In the genomic region with DNA sequence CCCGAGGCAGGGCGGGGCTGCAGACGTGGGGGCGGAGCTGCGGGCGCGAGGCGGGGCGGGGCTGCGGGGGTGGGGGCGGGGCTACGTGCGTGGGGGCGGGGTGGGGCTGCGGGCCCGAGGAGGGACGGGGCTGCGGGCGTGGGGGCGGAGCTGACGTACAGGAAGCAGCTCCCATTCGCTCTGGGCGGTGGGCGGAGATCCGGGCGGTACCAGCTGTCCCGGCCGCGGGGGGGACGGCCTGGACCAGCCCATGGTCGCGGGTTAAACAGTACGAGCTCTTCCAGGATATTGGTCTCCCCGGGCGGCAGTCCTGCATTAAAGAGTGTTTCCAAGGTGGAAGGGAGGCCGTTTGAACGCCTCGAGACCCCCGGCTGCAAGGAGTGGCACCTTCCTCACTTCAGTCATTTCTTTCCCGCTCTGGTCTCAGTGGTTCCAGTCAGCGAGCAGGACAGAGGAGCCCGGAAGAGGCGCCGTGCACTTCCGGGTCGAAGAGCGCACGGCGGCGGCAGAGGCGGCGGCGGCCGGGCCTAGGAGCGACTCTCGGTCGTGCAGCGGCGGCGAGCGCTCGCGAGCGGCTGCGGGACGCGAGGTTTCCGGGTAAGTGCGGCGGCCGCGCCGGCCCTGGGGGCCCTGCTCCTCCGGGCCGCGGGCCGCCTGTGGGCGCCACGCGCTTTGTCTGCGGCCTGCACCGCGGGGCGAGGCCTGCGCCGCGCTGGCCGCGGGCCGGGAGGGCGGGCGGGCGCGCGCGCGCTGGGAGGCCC, we compare ENCODE assay signal across 1 cellular context.
TF ChIP-seq lines count a peak whose summit lies in the region.

A gene with protein sequence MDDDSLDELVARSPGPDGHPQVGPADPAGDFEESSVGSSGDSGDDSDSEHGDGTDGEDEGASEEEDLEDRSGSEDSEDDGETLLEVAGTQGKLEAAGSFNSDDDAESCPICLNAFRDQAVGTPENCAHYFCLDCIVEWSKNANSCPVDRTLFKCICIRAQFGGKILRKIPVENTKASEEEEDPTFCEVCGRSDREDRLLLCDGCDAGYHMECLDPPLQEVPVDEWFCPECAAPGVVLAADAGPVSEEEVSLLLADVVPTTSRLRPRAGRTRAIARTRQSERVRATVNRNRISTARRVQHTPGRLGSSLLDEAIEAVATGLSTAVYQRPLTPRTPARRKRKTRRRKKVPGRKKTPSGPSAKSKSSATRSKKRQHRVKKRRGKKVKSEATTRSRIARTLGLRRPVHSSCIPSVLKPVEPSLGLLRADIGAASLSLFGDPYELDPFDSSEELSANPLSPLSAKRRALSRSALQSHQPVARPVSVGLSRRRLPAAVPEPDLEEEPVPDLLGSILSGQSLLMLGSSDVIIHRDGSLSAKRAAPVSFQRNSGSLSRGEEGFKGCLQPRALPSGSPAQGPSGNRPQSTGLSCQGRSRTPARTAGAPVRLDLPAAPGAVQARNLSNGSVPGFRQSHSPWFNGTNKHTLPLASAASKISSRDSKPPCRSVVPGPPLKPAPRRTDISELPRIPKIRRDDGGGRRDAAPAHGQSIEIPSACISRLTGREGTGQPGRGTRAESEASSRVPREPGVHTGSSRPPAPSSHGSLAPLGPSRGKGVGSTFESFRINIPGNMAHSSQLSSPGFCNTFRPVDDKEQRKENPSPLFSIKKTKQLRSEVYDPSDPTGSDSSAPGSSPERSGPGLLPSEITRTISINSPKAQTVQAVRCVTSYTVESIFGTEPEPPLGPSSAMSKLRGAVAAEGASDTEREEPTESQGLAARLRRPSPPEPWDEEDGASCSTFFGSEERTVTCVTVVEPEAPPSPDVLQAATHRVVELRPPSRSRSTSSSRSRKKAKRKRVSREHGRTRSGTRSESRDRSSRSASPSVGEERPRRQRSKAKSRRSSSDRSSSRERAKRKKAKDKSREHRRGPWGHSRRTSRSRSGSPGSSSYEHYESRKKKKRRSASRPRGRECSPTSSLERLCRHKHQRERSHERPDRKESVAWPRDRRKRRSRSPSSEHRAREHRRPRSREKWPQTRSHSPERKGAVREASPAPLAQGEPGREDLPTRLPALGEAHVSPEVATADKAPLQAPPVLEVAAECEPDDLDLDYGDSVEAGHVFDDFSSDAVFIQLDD (N-terminal part only) (plus strand): TSS at position 475 of the 761 bp plus-strand sequence. CDS start 5,043 bp downstream, outside the sequence.

TF ChIP-seq in HEK293, 187 proteins besides CTCF, POLR2A, EP300 and RAD21 (continued from another document and continues in another):
- TF ChIP-seq TCF7L2 (IDR thresholded peaks at IDR 0.05; ENCODE audit: borderline replicate concordance, low read depth, low read length): peak; percentile 54; the same call in 1 of the 2 replicates
- no peak for TF ChIP-seq ZNF544 (tag by site-specific recombination; IDR thresholded peaks at IDR 0.05)
- TF ChIP-seq ZNF292 (tag by site-specific recombination; IDR thresholded peaks at IDR 0.05; ENCODE audit: borderline replicate concordance, low read depth): no peak
- no peak for TF ChIP-seq ZNF701 (tag by site-specific recombination; IDR thresholded peaks at IDR 0.05)
- no peak for TF ChIP-seq ZNF146 (tag by site-specific recombination; IDR thresholded peaks at IDR 0.05)
- peak; percentile 57 for TF ChIP-seq ZEB2 (tag by site-specific recombination; IDR thresholded peaks at IDR 0.05)
- peak; percentile 46; the same call in 1 of the 2 replicates for TF ChIP-seq ZSCAN30 (tag by site-specific recombination; IDR thresholded peaks at IDR 0.05)
- TF ChIP-seq SALL2 (tag by site-specific recombination; IDR thresholded peaks at IDR 0.05; ENCODE audit: borderline replicate concordance): no peak
- peak; percentile 74 for TF ChIP-seq SP2 (tag by site-specific recombination; IDR thresholded peaks at IDR 0.05)
- TF ChIP-seq ZNF138 (tag by site-specific recombination; IDR thresholded peaks at IDR 0.05; ENCODE audit: borderline replicate concordance): no peak
- TF ChIP-seq, protein P1, sequence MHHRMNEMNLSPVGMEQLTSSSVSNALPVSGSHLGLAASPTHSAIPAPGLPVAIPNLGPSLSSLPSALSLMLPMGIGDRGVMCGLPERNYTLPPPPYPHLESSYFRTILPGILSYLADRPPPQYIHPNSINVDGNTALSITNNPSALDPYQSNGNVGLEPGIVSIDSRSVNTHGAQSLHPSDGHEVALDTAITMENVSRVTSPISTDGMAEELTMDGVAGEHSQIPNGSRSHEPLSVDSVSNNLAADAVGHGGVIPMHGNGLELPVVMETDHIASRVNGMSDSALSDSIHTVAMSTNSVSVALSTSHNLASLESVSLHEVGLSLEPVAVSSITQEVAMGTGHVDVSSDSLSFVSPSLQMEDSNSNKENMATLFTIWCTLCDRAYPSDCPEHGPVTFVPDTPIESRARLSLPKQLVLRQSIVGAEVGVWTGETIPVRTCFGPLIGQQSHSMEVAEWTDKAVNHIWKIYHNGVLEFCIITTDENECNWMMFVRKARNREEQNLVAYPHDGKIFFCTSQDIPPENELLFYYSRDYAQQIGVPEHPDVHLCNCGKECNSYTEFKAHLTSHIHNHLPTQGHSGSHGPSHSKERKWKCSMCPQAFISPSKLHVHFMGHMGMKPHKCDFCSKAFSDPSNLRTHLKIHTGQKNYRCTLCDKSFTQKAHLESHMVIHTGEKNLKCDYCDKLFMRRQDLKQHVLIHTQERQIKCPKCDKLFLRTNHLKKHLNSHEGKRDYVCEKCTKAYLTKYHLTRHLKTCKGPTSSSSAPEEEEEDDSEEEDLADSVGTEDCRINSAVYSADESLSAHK (tag by site-specific recombination; IDR thresholded peaks at IDR 0.05): 0 out of 2 replicates have a peak, but pooled peaks have one; percentile 41
- TF ChIP-seq RBAK (tag by site-specific recombination; IDR thresholded peaks at IDR 0.05): no peak
- TF ChIP-seq ZNF530 (tag by site-specific recombination; IDR thresholded peaks at IDR 0.05; ENCODE audit: low read depth): no peak
- no peak for TF ChIP-seq ZNF19 (tag by site-specific recombination; IDR thresholded peaks at IDR 0.05; ENCODE audit: low read depth)
- TF ChIP-seq KLF7 (tag by site-specific recombination; IDR thresholded peaks at IDR 0.05; ENCODE audit: borderline replicate concordance): peak; percentile 43; the same call in 1 of the 2 replicates
- TF ChIP-seq SP3 (tag by site-specific recombination; IDR thresholded peaks at IDR 0.05): peak; percentile 89
- TF ChIP-seq, protein P2, sequence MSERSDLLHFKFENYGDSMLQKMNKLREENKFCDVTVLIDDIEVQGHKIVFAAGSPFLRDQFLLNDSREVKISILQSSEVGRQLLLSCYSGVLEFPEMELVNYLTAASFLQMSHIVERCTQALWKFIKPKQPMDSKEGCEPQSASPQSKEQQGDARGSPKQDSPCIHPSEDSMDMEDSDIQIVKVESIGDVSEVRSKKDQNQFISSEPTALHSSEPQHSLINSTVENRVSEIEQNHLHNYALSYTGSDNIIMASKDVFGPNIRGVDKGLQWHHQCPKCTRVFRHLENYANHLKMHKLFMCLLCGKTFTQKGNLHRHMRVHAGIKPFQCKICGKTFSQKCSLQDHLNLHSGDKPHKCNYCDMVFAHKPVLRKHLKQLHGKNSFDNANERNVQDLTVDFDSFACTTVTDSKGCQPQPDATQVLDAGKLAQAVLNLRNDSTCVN (tag by site-specific recombination; optimal IDR thresholded peaks at IDR 0.05): peak; percentile 18
- TF ChIP-seq, protein P3, sequence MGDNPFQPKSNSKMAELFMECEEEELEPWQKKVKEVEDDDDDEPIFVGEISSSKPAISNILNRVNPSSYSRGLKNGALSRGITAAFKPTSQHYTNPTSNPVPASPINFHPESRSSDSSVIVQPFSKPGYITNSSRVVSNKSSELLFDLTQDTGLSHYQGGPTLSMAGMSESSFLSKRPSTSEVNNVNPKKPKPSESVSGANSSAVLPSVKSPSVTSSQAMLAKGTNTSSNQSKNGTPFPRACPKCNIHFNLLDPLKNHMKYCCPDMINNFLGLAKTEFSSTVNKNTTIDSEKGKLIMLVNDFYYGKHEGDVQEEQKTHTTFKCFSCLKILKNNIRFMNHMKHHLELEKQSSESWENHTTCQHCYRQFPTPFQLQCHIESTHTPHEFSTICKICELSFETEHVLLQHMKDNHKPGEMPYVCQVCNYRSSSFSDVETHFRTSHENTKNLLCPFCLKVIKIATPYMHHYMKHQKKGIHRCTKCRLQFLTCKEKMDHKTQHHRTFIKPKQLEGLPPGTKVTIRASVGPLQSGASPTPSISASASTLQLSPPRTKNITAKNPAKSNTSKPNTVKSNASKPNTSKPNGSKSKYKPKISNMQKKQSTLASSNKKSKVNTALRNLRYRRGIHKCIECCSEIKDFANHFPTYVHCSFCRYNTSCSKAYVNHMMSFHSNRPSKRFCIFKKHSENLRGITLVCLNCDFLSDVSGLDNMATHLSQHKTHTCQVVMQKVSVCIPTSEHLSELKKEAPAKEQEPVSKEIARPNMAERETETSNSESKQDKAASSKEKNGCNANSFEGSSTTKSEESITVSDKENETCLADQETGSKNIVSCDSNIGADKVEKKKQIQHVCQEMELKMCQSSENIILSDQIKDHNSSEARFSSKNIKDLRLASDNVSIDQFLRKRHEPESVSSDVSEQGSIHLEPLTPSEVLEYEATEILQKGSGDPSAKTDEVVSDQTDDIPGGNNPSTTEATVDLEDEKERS (tag by site-specific recombination; IDR thresholded peaks at IDR 0.05): no peak
- TF ChIP-seq, protein P4, sequence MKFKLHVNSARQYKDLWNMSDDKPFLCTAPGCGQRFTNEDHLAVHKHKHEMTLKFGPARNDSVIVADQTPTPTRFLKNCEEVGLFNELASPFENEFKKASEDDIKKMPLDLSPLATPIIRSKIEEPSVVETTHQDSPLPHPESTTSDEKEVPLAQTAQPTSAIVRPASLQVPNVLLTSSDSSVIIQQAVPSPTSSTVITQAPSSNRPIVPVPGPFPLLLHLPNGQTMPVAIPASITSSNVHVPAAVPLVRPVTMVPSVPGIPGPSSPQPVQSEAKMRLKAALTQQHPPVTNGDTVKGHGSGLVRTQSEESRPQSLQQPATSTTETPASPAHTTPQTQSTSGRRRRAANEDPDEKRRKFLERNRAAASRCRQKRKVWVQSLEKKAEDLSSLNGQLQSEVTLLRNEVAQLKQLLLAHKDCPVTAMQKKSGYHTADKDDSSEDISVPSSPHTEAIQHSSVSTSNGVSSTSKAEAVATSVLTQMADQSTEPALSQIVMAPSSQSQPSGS (tag by site-specific recombination; IDR thresholded peaks at IDR 0.05; ENCODE audit: low read depth): no peak
- no peak for TF ChIP-seq BCL11B (tag by site-specific recombination; IDR thresholded peaks at IDR 0.05; ENCODE audit: low read depth)
- peak; percentile 89 for TF ChIP-seq KLF8 (tag by site-specific recombination; IDR thresholded peaks at IDR 0.05)
- no peak for TF ChIP-seq ZNF248 (tag by site-specific recombination; IDR thresholded peaks at IDR 0.05)
- TF ChIP-seq KLF1 (tag by site-specific recombination; IDR thresholded peaks at IDR 0.05): peak; percentile 40
- no peak for TF ChIP-seq ZNF214 (tag by site-specific recombination; IDR thresholded peaks at IDR 0.05; ENCODE audit: borderline replicate concordance)
- TF ChIP-seq, protein P5, sequence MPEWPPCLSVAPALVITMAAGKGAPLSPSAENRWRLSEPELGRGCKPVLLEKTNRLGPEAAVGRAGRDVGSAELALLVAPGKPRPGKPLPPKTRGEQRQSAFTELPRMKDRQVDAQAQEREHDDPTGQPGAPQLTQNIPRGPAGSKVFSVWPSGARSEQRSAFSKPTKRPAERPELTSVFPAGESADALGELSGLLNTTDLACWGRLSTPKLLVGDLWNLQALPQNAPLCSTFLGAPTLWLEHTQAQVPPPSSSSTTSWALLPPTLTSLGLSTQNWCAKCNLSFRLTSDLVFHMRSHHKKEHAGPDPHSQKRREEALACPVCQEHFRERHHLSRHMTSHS (tag by site-specific recombination; IDR thresholded peaks at IDR 0.05): no peak
- TF ChIP-seq, protein P6, sequence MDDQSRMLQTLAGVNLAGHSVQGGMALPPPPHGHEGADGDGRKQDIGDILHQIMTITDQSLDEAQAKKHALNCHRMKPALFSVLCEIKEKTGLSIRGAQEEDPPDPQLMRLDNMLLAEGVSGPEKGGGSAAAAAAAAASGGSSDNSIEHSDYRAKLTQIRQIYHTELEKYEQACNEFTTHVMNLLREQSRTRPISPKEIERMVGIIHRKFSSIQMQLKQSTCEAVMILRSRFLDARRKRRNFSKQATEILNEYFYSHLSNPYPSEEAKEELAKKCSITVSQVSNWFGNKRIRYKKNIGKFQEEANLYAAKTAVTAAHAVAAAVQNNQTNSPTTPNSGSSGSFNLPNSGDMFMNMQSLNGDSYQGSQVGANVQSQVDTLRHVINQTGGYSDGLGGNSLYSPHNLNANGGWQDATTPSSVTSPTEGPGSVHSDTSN (CRISPR knock-in tag; IDR thresholded peaks at IDR 0.05): no peak
- peak; percentile 74 for TF ChIP-seq SP7 (tag by site-specific recombination; IDR thresholded peaks at IDR 0.05)
- TF ChIP-seq ZNF155 (tag by site-specific recombination; IDR thresholded peaks at IDR 0.05): no peak
- no peak for TF ChIP-seq ZNF658 (tag by site-specific recombination; IDR thresholded peaks at IDR 0.05)
- TF ChIP-seq ZNF426 (tag by site-specific recombination; IDR thresholded peaks at IDR 0.05): no peak
- no peak for TF ChIP-seq ZNF239 (tag by site-specific recombination; IDR thresholded peaks at IDR 0.05)
- no peak for TF ChIP-seq ZNF23 (tag by site-specific recombination; IDR thresholded peaks at IDR 0.05; ENCODE audit: borderline replicate concordance)
- no peak for TF ChIP-seq ZBTB1 (tag by site-specific recombination; IDR thresholded peaks at IDR 0.05)
- TF ChIP-seq ZNF768 (tag by site-specific recombination; IDR thresholded peaks at IDR 0.05): no peak
- no peak for TF ChIP-seq GFI1B (tag by site-specific recombination; IDR thresholded peaks at IDR 0.05)
- no peak for TF ChIP-seq ZNF404 (tag by site-specific recombination; IDR thresholded peaks at IDR 0.05)
- no peak for TF ChIP-seq ZNF311 (tag by site-specific recombination; IDR thresholded peaks at IDR 0.05; ENCODE audit: borderline replicate concordance)
- 0 out of 2 replicates have a peak, but pooled peaks have one; percentile 26 for TF ChIP-seq ZNF561 (tag by site-specific recombination; IDR thresholded peaks at IDR 0.05; ENCODE audit: borderline replicate concordance)
